8 cellular contexts compared by ENCODE assay signal in genomic region chr21:42593007-42593814, GRCh38.
A peak's percentile ranks its signal among the peaks of the same experiment; 100 is the strongest.
DNase-seq lines count a peak whose midpoint lies in the region; ATAC-seq and TF ChIP-seq lines count a peak whose summit lies in the region.

No MANE protein-coding gene starts in this region.

- DNase-seq in Right ventricle myocardium inferior (ENCODE audit: missing footprints) (peak; percentile 85), cardiac septum (ENCODE audit: low spot score) (no peak), NCI-H446 (lab: John Stamatoyannopoulos, UW) (peak; percentile 34 to 78), coronary artery (ENCODE audit: low spot score) (no peak), lung (ENCODE audit: low spot score) (peak; percentile 61)
- peak; percentile 63 to 69 for DNase-seq in activated CD4-positive, alpha-beta T cell treated with anti-CD3 and anti-CD28 coated beads for 4 hours
- peak; percentile 40 to 67 (median 43) for DNase-seq in stimulated activated CD4-positive, alpha-beta T cell treated with anti-CD3 and anti-CD28 coated beads, TNF-alpha, amount 100 ng/mL, for 24 hours (ENCODE audit: low read depth in 3 of 3)

- H3K36me3 ChIP-seq in lung (ENCODE audit: control insufficient read depth in 2 of 2, insufficient read depth in 2 of 2, low read length in 2 of 2): no peaks in the 10 kb centered on the region

- H3K4me1 ChIP-seq in lung (ENCODE audit: control insufficient read depth in 2 of 2, insufficient read depth in 2 of 2, low read length in 2 of 2): no peaks in the 10 kb centered on the region

- 32 to 33% methylated on average over 33 of the region's 33 CpGs for WGBS in lung, 2 donors

- H3K27ac ChIP-seq in coronary artery (no peak overlapping the region), lung (ENCODE audit: low read depth in 1 of 2, low read length in 1 of 2) (no peak overlapping the region)

- intact Hi-C loops in Right ventricle myocardium inferior (cut with DNase I) (loop anchor here (2.0 kb wide), 1 partner anchor 226 kb away; no protein-coding TSS in a partner anchor), cardiac septum (cut with DNase I) (loop anchor here (2.0 kb wide), 1 partner anchor 226 kb away; no protein-coding TSS in a partner anchor)

- no peaks in the 10 kb centered on the region for H3K27me3 ChIP-seq in lung (ENCODE audit: control insufficient read depth, insufficient read depth)

- H3K4me3 ChIP-seq in coronary artery: peak overlapping the region; percentile 26
- no peak overlapping the region for H3K4me3 ChIP-seq in lung

- TF ChIP-seq CTCF in coronary artery (IDR thresholded peaks at IDR 0.05) (no peak), lung (IDR thresholded peaks at IDR 0.05; ENCODE audit: control extremely low read depth, extremely low read depth) (peak; percentile 54)

- peak; percentile 85 for ATAC-seq in Right ventricle myocardium inferior
- no peak for ATAC-seq in lung (ENCODE audit: insufficient read depth, low FRiP score)
- ATAC-seq in GM21526 (IDR thresholded peaks at IDR 0.05; ENCODE audit: low FRiP score, unreplicated experiment): no peak

- H3K9me3 ChIP-seq in lung (ENCODE audit: control insufficient read depth in 2 of 2, insufficient read depth in 1 of 2, low read length in 1 of 2): no peaks in the 10 kb centered on the region

Comparison
In these comparisons a context has a peak if more than half of its experiments do, and no peak if none do; other contexts are left out.
1. DNase-seq: peak in Right ventricle myocardium inferior (single experiment), NCI-H446 (2 of 2), activated CD4-positive, alpha-beta T cell treated with anti-CD3 and anti-CD28 coated beads for 4 hours (2 of 2), lung (single experiment) and stimulated activated CD4-positive, alpha-beta T cell treated with anti-CD3 and anti-CD28 coated beads, TNF-alpha, amount 100 ng/mL, for 24 hours (3 of 3); none in cardiac septum (single experiment) and coronary artery (single experiment).